14 cellular contexts compared by ENCODE assay signal in the genomic region with DNA sequence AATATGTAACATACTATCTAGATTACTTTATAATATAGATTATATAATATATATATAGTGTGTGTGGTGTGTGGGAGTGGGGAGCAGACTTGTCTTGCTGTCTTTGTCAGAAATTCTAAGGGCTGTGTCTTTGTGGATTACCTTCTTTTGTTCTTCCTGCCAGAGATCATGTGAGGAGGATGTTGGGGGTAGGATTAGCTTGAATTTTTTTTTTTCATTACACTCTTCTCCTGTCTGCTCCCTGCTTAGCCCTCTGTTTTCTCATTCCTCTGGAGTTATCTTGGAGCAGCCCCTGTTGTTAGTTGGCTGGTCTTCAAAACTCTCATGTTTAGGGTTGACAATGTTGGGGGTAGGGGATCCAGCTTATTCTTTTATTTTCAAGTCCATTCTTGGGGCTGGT. TPM values are rescaled to one million over a fixed set of nuclear protein-coding genes. Genes with fewer than 3 reads are reported as not detected.
DNase-seq lines count a peak whose midpoint lies in the region; ATAC-seq and TF ChIP-seq lines count a peak whose summit lies in the region.
"Had no signal": no experiment of that assay in that cellular context is flagged by ENCODE, and none has a peak within 500 bp of the region (broad histone marks: within the 10 kb centered on the region; RNA-seq: fewer than 3 reads in every experiment).

No MANE protein-coding gene starts in this region.

- no peak overlapping the region for H2AK5ac ChIP-seq in neuronal stem cell (ENCODE audit: low read depth, low read length)

- H2BK120ac ChIP-seq in neuronal stem cell (ENCODE audit: low read depth, low read length), result no peak overlapping the region

- peaks cover 15% of the 10 kb centered on the region for H3K4me1 ChIP-seq in BLaER1
- H3K4me1 ChIP-seq in NT2/D1 (ENCODE audit: insufficient read depth, insufficient read length), result peaks cover 5% of the 10 kb centered on the region
- H3K4me1 ChIP-seq in endodermal cell (ENCODE audit: control insufficient read depth, insufficient read depth, low read length), result no peaks in the 10 kb centered on the region
- H3K4me1 ChIP-seq in neuronal stem cell (ENCODE audit: control insufficient read depth in 2 of 2, insufficient read depth in 1 of 2, low read depth in 1 of 2, low read length in 2 of 2), result peaks cover 0 to 5% of the 10 kb centered on the region in 2 donors
- H3K4me1 ChIP-seq in lower lobe of right lung, result no peaks in the 10 kb centered on the region
- no peaks in the 10 kb centered on the region for H3K4me1 ChIP-seq in MM.1S (ENCODE audit: low read length)
- H3K4me1 ChIP-seq: BE2C had no signal

- no peaks in the 10 kb centered on the region for H3K79me2 ChIP-seq in MM.1S (ENCODE audit: low read length)

- H3K27ac ChIP-seq in BLaER1 (no peak overlapping the region), endodermal cell (ENCODE audit: low read depth, low read length) (no peak overlapping the region), neuronal stem cell (replicated peaks; ENCODE audit: low read length) (peak overlapping the region; percentile 18), lower lobe of right lung (no peak overlapping the region), MM.1S (ENCODE audit: low read length) (no peak overlapping the region)
- H3K27ac ChIP-seq: C4-2B had no signal

- intact Hi-C loops in lower lobe of right lung (cut with DNase I), result no loop called here

- H3K9me2 ChIP-seq in MM.1S (replicated peaks; ENCODE audit: insufficient read depth, low read length), result no peaks in the 10 kb centered on the region

- H3K18ac ChIP-seq in neuronal stem cell (ENCODE audit: low read length), result no peak overlapping the region

- no peak overlapping the region for H2BK15ac ChIP-seq in neuronal stem cell (ENCODE audit: low read length)

- H4K20me1 ChIP-seq in BLaER1 (no peaks in the 10 kb centered on the region), MM.1S (ENCODE audit: insufficient read depth, low read length) (no peaks in the 10 kb centered on the region)

- H3K14ac ChIP-seq in neuronal stem cell (ENCODE audit: low read length), result no peak overlapping the region

- no peak overlapping the region for H3K23ac ChIP-seq in neuronal stem cell (ENCODE audit: low read depth, low read length, poor library complexity)

- H3K4me3 Mint-ChIP-seq in endodermal cell, result no peak overlapping the region
- H3K4me3 Mint-ChIP-seq: CD4-positive, alpha-beta T cell; H9 had no signal

- H2BK5ac ChIP-seq in neuronal stem cell (ENCODE audit: low read length), result no peak overlapping the region

- peak; percentile 20 for DNase-seq in NT2/D1 (ENCODE audit: low read depth, low spot score)
- no peak for DNase-seq in endodermal cell
- DNase-seq in neuronal stem cell (ENCODE audit: low spot score), result no peak
- DNase-seq in lower lobe of right lung, result no peak
- no peak for DNase-seq in HEK293T (ENCODE audit: extremely low spot score)
- no peak for DNase-seq in MM.1S
- DNase-seq: BE2C; CD4-positive, alpha-beta T cell; DMS153; DMS79; GF-D8; H9 had no signal

- H3K27me3 ChIP-seq in BLaER1, result no peaks in the 10 kb centered on the region
- H3K27me3 ChIP-seq in NT2/D1 (ENCODE audit: insufficient read depth, insufficient read length), result no peaks in the 10 kb centered on the region
- no peaks in the 10 kb centered on the region for H3K27me3 ChIP-seq in endodermal cell (ENCODE audit: control insufficient read depth, insufficient read depth, low read length, poor library complexity, severe bottlenecking)
- H3K27me3 ChIP-seq in neuronal stem cell (ENCODE audit: control insufficient read depth in 3 of 3, insufficient read depth in 3 of 3, low read depth in 1 of 3, low read length in 3 of 3), result no peaks in the 10 kb centered on the region
- H3K27me3 ChIP-seq in lower lobe of right lung (ENCODE audit: low read depth), result no peaks in the 10 kb centered on the region
- H3K27me3 ChIP-seq in MM.1S (replicated peaks; ENCODE audit: insufficient read depth, low read length), result no peaks in the 10 kb centered on the region
- H3K27me3 ChIP-seq: BE2C had no signal

- H3F3A ChIP-seq in MM.1S (ENCODE audit: insufficient read depth, low read length), result no peaks in the 10 kb centered on the region

- H3K36me3 Mint-ChIP-seq in endodermal cell (ENCODE audit: low read depth), result peaks cover 40% of the 10 kb centered on the region

- no peak overlapping the region for H2BK12ac ChIP-seq in neuronal stem cell (ENCODE audit: low read length)

- peak overlapping the region; percentile 29; the same call in 1 of the 2 replicates for H3K9ac ChIP-seq in BLaER1
- H3K9ac ChIP-seq in NT2/D1 (ENCODE audit: insufficient read length, low read depth), result no peak overlapping the region
- H3K9ac ChIP-seq in endodermal cell (ENCODE audit: extremely low read depth, low read length, poor library complexity, severe bottlenecking), result no peak overlapping the region
- H3K9ac ChIP-seq in neuronal stem cell (ENCODE audit: low read depth, low read length, poor library complexity), result no peak overlapping the region
- no peak overlapping the region for H3K9ac ChIP-seq in MM.1S (ENCODE audit: low read length)

- H3K9me3 ChIP-seq in BLaER1, result peaks cover 14% of the 10 kb centered on the region
- H3K9me3 ChIP-seq in NT2/D1 (ENCODE audit: insufficient read depth, low read length), result peaks cover 15% of the 10 kb centered on the region
- peaks cover 24% of the 10 kb centered on the region for H3K9me3 ChIP-seq in endodermal cell (ENCODE audit: control insufficient read depth, low read length)
- peaks cover 0 to 5% of the 10 kb centered on the region in 2 donors for H3K9me3 ChIP-seq in neuronal stem cell (replicated peaks in 1 of 2; ENCODE audit: control insufficient read depth in 2 of 2, insufficient read depth in 1 of 2, low read depth in 1 of 2, low read length in 2 of 2)
- peaks cover 10% of the 10 kb centered on the region for H3K9me3 ChIP-seq in lower lobe of right lung
- H3K9me3 ChIP-seq in MM.1S (replicated peaks; ENCODE audit: insufficient read depth, low read length), result no peaks in the 10 kb centered on the region
- H3K9me3 ChIP-seq: BE2C had no signal

- peaks cover 38% of the 10 kb centered on the region for H3K9me3 Mint-ChIP-seq in endodermal cell
- H3K9me3 Mint-ChIP-seq: CD4-positive, alpha-beta T cell had no signal

- no peaks in the 10 kb centered on the region for H3K4me1 Mint-ChIP-seq in endodermal cell

- TF ChIP-seq CTCF in endodermal cell (conservative IDR thresholded peaks at IDR 0.05), result no peak
- no peak for TF ChIP-seq CTCF in lower lobe of right lung (IDR thresholded peaks at IDR 0.05)
- TF ChIP-seq CTCF in MM.1S (IDR thresholded peaks at IDR 0.05; ENCODE audit: low read length), result no peak

- H4K91ac ChIP-seq in neuronal stem cell (ENCODE audit: low read depth, low read length, poor library complexity), result no peak overlapping the region

- H3K27me3 Mint-ChIP-seq in endodermal cell (ENCODE audit: insufficient read depth), result peaks cover 3% of the 10 kb centered on the region
- H3K27me3 Mint-ChIP-seq: CD4-positive, alpha-beta T cell had no signal

- no peaks in the 10 kb centered on the region for H3K79me1 ChIP-seq in neuronal stem cell (ENCODE audit: low read depth, low read length)

- no peak overlapping the region; the same call in 1 of the 2 replicates for H3K4me2 ChIP-seq in BLaER1
- H3K4me2 ChIP-seq in neuronal stem cell (ENCODE audit: insufficient read depth, low read length, poor library complexity, severe bottlenecking), result peak overlapping the region; percentile 23
- no peak overlapping the region for H3K4me2 ChIP-seq in MM.1S (ENCODE audit: low read depth, low read length)

- POLR2A ChIA-PET in HEK293T (lab: Yijun Ruan, JAX), result no interaction called here

- no peak overlapping the region for H3K4ac ChIP-seq in neuronal stem cell (ENCODE audit: low read length)

- H2AFZ ChIP-seq in neuronal stem cell (ENCODE audit: low read length), result no peak overlapping the region
- no peak overlapping the region for H2AFZ ChIP-seq in MM.1S (ENCODE audit: low read length)

- H3K36me3 ChIP-seq in BLaER1 (peaks cover 45% of the 10 kb centered on the region), NT2/D1 (ENCODE audit: insufficient read depth, insufficient read length, low read length) (peaks cover 8% of the 10 kb centered on the region), endodermal cell (ENCODE audit: control insufficient read depth, insufficient read depth, low read length) (peaks cover 11% of the 10 kb centered on the region), neuronal stem cell (replicated peaks in 1 of 2; ENCODE audit: control insufficient read depth in 2 of 2, insufficient read depth in 2 of 2, low read length in 2 of 2) (no peaks in the 10 kb centered on the region), lower lobe of right lung (no peaks in the 10 kb centered on the region), MM.1S (replicated peaks; ENCODE audit: insufficient read depth, low read length) (no peaks in the 10 kb centered on the region)
- H3K36me3 ChIP-seq: BE2C had no signal

- H4K8ac ChIP-seq in neuronal stem cell (ENCODE audit: low read depth, low read length), result no peak overlapping the region

- H3K27ac Mint-ChIP-seq in endodermal cell, result peak overlapping the region; percentile 64
- H3K27ac Mint-ChIP-seq: CD4-positive, alpha-beta T cell; H9 had no signal

- no peak for ATAC-seq in lower lobe of right lung

- H3K4me3 ChIP-seq in BLaER1 (no peak overlapping the region), NT2/D1 (ENCODE audit: insufficient read length, low read depth) (no peak overlapping the region), endodermal cell (ENCODE audit: low read length) (no peak overlapping the region), neuronal stem cell (ENCODE audit: low read length in 2 of 2) (no peak overlapping the region), lower lobe of right lung (no peak overlapping the region), MM.1S (ENCODE audit: low read length) (no peak overlapping the region)

- CTCF ChIA-PET in HEK293T (lab: Yijun Ruan, JAX), result no interaction called here

TF ChIP-seq in HEK293T, 16 proteins besides CTCF, POLR2A, EP300 and RAD21 (continues in another document):
- no peak for TF ChIP-seq NFRKB (IDR thresholded peaks at IDR 0.05)
- TF ChIP-seq, protein P1, sequence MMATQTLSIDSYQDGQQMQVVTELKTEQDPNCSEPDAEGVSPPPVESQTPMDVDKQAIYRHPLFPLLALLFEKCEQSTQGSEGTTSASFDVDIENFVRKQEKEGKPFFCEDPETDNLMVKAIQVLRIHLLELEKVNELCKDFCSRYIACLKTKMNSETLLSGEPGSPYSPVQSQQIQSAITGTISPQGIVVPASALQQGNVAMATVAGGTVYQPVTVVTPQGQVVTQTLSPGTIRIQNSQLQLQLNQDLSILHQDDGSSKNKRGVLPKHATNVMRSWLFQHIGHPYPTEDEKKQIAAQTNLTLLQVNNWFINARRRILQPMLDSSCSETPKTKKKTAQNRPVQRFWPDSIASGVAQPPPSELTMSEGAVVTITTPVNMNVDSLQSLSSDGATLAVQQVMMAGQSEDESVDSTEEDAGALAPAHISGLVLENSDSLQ (IDR thresholded peaks at IDR 0.05), result no peak
- TF ChIP-seq ELF4 (IDR thresholded peaks at IDR 0.05), result no peak

RNA-seq across cellular contexts. Expression of a gene that starts 21.0 kb away (rescaled TPM):
- total RNA-seq in endodermal cell (10 to 100 TPM; 17.6 to 25.2 TPM), lower lobe of right lung (4.0 TPM)
- 13.7 TPM for polyA plus RNA-seq in endodermal cell (2013, experiment 1 of 2)
- polyA plus RNA-seq in endodermal cell (2013, experiment 2 of 2), result 14.9 TPM
- 14.0 TPM for polyA plus RNA-seq in neuronal stem cell (2013, experiment 1 of 2)
- 13.9 TPM for polyA plus RNA-seq in neuronal stem cell (2013, experiment 2 of 2)

RNA-seq across cellular contexts. Expression of a gene that starts 54.4 kb away (rescaled TPM):
- total RNA-seq in endodermal cell (10 to 100 TPM; 24.9 to 31.4 TPM), lower lobe of right lung (14.5 TPM)
- polyA plus RNA-seq in endodermal cell (2013, experiment 1 of 2), result 11.5 TPM
- polyA plus RNA-seq in endodermal cell (2013, experiment 2 of 2), result 12.3 TPM
- 10.0 TPM for polyA plus RNA-seq in neuronal stem cell (2013, experiment 1 of 2)
- 10.7 TPM for polyA plus RNA-seq in neuronal stem cell (2013, experiment 2 of 2)
